In genomic region chr21:46228345-46229051, GRCh38 we compare ENCODE assay signal across 1 cellular context.
TF ChIP-seq lines count a peak whose summit lies in the region.

Gene LSS (minus strand): TSS chr21:46228774. CDS start chr21:46228745, 29 bp downstream.

TF ChIP-seq in K562, 482 proteins besides CTCF, POLR2A, EP300 and RAD21 (continued from another document and continues in another):
- peak; percentile 97 for TF ChIP-seq VEZF1 (CRISPR knock-in tag; IDR thresholded peaks at IDR 0.05)
- no peak for TF ChIP-seq ZC3H4 (CRISPR knock-in tag; IDR thresholded peaks at IDR 0.05; ENCODE audit: borderline replicate concordance)
- TF ChIP-seq, protein P1, sequence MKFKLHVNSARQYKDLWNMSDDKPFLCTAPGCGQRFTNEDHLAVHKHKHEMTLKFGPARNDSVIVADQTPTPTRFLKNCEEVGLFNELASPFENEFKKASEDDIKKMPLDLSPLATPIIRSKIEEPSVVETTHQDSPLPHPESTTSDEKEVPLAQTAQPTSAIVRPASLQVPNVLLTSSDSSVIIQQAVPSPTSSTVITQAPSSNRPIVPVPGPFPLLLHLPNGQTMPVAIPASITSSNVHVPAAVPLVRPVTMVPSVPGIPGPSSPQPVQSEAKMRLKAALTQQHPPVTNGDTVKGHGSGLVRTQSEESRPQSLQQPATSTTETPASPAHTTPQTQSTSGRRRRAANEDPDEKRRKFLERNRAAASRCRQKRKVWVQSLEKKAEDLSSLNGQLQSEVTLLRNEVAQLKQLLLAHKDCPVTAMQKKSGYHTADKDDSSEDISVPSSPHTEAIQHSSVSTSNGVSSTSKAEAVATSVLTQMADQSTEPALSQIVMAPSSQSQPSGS (CRISPR knock-in tag; IDR thresholded peaks at IDR 0.05), result no peak
- TF ChIP-seq FOS (IDR thresholded peaks at IDR 0.05; ENCODE audit: extremely low read depth, insufficient read length), result peak; percentile 61
- peak; percentile 59 for TF ChIP-seq HNRNPLL (IDR thresholded peaks at IDR 0.05; ENCODE audit: low read depth, low read length, poor library complexity, severe bottlenecking)
- peak; percentile 42; the same call in 1 of the 2 replicates for TF ChIP-seq ZBTB33 (CRISPR knock-in tag; IDR thresholded peaks at IDR 0.05)
- peak; percentile 71 for TF ChIP-seq CXXC5 (CRISPR knock-in tag; IDR thresholded peaks at IDR 0.05)
- peak; percentile 52; the same call in 1 of the 2 replicates for TF ChIP-seq ZBTB9 (CRISPR knock-in tag; IDR thresholded peaks at IDR 0.05)
- TF ChIP-seq MYC (IDR thresholded peaks at IDR 0.05; ENCODE audit: low read depth, low read length), result peak; percentile 30; the same call in 1 of the 2 replicates
- peak; percentile 67; the same call in 1 of the 2 replicates for TF ChIP-seq MYC (CRISPR knock-in tag; IDR thresholded peaks at IDR 0.05; ENCODE audit: borderline replicate concordance, low read depth)
- peak; percentile 85; the same call in 1 of the 2 replicates for TF ChIP-seq NR4A1 (CRISPR knock-in tag; IDR thresholded peaks at IDR 0.05)
- TF ChIP-seq NR4A1 (tag; IDR thresholded peaks at IDR 0.05), result 0 out of 2 replicates have a peak, but pooled peaks have one; percentile 34
- TF ChIP-seq, protein P2, sequence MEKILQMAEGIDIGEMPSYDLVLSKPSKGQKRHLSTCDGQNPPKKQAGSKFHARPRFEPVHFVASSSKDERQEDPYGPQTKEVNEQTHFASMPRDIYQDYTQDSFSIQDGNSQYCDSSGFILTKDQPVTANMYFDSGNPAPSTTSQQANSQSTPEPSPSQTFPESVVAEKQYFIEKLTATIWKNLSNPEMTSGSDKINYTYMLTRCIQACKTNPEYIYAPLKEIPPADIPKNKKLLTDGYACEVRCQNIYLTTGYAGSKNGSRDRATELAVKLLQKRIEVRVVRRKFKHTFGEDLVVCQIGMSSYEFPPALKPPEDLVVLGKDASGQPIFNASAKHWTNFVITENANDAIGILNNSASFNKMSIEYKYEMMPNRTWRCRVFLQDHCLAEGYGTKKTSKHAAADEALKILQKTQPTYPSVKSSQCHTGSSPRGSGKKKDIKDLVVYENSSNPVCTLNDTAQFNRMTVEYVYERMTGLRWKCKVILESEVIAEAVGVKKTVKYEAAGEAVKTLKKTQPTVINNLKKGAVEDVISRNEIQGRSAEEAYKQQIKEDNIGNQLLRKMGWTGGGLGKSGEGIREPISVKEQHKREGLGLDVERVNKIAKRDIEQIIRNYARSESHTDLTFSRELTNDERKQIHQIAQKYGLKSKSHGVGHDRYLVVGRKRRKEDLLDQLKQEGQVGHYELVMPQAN (IDR thresholded peaks at IDR 0.05; ENCODE audit: borderline replicate concordance), result peak; percentile 84
- 0 out of 2 replicates have a peak, but pooled peaks have one; percentile 38 for TF ChIP-seq HDAC2 (IDR thresholded peaks at IDR 0.05)
- TF ChIP-seq, protein P3, sequence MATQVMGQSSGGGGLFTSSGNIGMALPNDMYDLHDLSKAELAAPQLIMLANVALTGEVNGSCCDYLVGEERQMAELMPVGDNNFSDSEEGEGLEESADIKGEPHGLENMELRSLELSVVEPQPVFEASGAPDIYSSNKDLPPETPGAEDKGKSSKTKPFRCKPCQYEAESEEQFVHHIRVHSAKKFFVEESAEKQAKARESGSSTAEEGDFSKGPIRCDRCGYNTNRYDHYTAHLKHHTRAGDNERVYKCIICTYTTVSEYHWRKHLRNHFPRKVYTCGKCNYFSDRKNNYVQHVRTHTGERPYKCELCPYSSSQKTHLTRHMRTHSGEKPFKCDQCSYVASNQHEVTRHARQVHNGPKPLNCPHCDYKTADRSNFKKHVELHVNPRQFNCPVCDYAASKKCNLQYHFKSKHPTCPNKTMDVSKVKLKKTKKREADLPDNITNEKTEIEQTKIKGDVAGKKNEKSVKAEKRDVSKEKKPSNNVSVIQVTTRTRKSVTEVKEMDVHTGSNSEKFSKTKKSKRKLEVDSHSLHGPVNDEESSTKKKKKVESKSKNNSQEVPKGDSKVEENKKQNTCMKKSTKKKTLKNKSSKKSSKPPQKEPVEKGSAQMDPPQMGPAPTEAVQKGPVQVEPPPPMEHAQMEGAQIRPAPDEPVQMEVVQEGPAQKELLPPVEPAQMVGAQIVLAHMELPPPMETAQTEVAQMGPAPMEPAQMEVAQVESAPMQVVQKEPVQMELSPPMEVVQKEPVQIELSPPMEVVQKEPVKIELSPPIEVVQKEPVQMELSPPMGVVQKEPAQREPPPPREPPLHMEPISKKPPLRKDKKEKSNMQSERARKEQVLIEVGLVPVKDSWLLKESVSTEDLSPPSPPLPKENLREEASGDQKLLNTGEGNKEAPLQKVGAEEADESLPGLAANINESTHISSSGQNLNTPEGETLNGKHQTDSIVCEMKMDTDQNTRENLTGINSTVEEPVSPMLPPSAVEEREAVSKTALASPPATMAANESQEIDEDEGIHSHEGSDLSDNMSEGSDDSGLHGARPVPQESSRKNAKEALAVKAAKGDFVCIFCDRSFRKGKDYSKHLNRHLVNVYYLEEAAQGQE (CRISPR knock-in tag; IDR thresholded peaks at IDR 0.05; ENCODE audit: low read depth), result peak; percentile 70; the same call in 1 of the 2 replicates
- TF ChIP-seq ZNF239 (CRISPR knock-in tag; IDR thresholded peaks at IDR 0.05), result no peak
- no peak for TF ChIP-seq ARID3A (IDR thresholded peaks at IDR 0.05; ENCODE audit: borderline replicate concordance, low read depth, low read length)
- TF ChIP-seq CREB1 (IDR thresholded peaks at IDR 0.05), result no peak
- TF ChIP-seq CREB1 (CRISPR knock-in tag; IDR thresholded peaks at IDR 0.05), result no peak
- no peak for TF ChIP-seq MLLT1 (IDR thresholded peaks at IDR 0.05)
- TF ChIP-seq GTF3C2 (IDR thresholded peaks at IDR 0.05; ENCODE audit: borderline replicate concordance, extremely low read depth, insufficient read length), result no peak
- TF ChIP-seq ATF3 (IDR thresholded peaks at IDR 0.05), result no peak
- 0 out of 2 replicates have a peak, but pooled peaks have one; percentile 33 for TF ChIP-seq ATF3 (CRISPR knock-in tag; conservative IDR thresholded peaks at IDR 0.05)
- peak; percentile 66 for TF ChIP-seq POLR2G (IDR thresholded peaks at IDR 0.05; ENCODE audit: low read depth, low read length)
- TF ChIP-seq CBFB (CRISPR knock-in tag; IDR thresholded peaks at IDR 0.05), result peak; percentile 18; the same call in 1 of the 2 replicates
- TF ChIP-seq, protein P4, sequence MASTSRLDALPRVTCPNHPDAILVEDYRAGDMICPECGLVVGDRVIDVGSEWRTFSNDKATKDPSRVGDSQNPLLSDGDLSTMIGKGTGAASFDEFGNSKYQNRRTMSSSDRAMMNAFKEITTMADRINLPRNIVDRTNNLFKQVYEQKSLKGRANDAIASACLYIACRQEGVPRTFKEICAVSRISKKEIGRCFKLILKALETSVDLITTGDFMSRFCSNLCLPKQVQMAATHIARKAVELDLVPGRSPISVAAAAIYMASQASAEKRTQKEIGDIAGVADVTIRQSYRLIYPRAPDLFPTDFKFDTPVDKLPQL (IDR thresholded peaks at IDR 0.05; ENCODE audit: extremely low read depth, insufficient read length), result no peak
- peak; percentile 25; the same call in 1 of the 2 replicates for TF ChIP-seq TCF7 (IDR thresholded peaks at IDR 0.05; ENCODE audit: borderline replicate concordance)
- TF ChIP-seq POLR2H (tag; IDR thresholded peaks at IDR 0.05; ENCODE audit: low read depth), result no peak
- no peak for TF ChIP-seq SRSF1 (IDR thresholded peaks at IDR 0.05; ENCODE audit: low read depth, low read length)
- TF ChIP-seq, protein P5, sequence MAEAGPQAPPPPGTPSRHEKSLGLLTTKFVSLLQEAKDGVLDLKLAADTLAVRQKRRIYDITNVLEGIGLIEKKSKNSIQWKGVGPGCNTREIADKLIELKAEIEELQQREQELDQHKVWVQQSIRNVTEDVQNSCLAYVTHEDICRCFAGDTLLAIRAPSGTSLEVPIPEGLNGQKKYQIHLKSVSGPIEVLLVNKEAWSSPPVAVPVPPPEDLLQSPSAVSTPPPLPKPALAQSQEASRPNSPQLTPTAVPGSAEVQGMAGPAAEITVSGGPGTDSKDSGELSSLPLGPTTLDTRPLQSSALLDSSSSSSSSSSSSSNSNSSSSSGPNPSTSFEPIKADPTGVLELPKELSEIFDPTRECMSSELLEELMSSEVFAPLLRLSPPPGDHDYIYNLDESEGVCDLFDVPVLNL (CRISPR knock-in tag; IDR thresholded peaks at IDR 0.05; ENCODE audit: low read depth), result 0 out of 2 replicates have a peak, but pooled peaks have one; percentile 39
- peak; percentile 82 for TF ChIP-seq SP1 (CRISPR knock-in tag; IDR thresholded peaks at IDR 0.05)
- 0 out of 2 replicates have a peak, but pooled peaks have one; percentile 9 for TF ChIP-seq RUNX1 (IDR thresholded peaks at IDR 0.05; ENCODE audit: low read depth)
- no peak for TF ChIP-seq PHTF2 (CRISPR knock-in tag; IDR thresholded peaks at IDR 0.05)
